ENCODE assay signal across 12 cellular contexts in the genomic region with DNA sequence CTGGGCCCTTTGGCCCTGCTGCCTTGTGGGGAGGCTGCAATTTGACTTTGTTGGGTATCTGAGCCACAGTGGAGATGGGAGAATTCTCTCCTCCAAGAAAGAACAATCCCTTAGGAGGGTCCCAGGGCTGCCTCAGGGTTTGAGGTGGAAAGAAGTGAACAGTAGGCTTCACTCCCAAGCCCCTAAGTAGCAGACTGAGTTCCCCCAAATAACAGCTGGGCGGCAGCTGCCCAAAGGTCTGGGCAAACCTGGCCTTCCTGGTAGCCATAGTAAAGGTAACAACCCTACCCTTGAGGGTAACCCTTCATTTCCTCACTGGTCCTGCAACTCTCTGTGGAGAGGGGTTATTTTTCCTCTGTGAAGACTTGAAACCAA. TPM values are rescaled to one million over a fixed set of nuclear protein-coding genes. Genes with fewer than 3 reads are reported as not detected.
DNase-seq lines count a peak whose midpoint lies in the region; ATAC-seq and TF ChIP-seq lines count a peak whose summit lies in the region.
"Had no signal": no experiment of that assay in that cellular context is flagged by ENCODE, and none has a peak within 500 bp of the region (broad histone marks: within the 10 kb centered on the region; RNA-seq: fewer than 3 reads in every experiment).

No MANE protein-coding gene starts in this region.

- H3K27ac ChIP-seq in RWPE2 (ENCODE audit: poor library complexity, severe bottlenecking) = no peak overlapping the region
- no peak overlapping the region for H3K27ac ChIP-seq in hepatocyte
- H3K27ac ChIP-seq in psoas muscle = peak overlapping the region; percentile 81
- no peak overlapping the region for H3K27ac ChIP-seq in CD8-positive, alpha-beta memory T cell (ENCODE audit: low read depth, low read length)
- H3K27ac ChIP-seq: spleen had no signal

- CTCF ChIA-PET in CD8-positive, alpha-beta memory T cell (lab: Charles Lee) = no interaction called here

- no peak for TF ChIP-seq CTCF in GM12864 (IDR thresholded peaks at IDR 0.05; ENCODE audit: low read depth, low read length, missing control alignments)
- TF ChIP-seq CTCF in RWPE2 (IDR thresholded peaks at IDR 0.05; ENCODE audit: poor library complexity, severe bottlenecking) = no peak
- TF ChIP-seq CTCF in hepatocyte (IDR thresholded peaks at IDR 0.05; ENCODE audit: poor library complexity) = no peak
- TF ChIP-seq CTCF in psoas muscle (IDR thresholded peaks at IDR 0.05) = no peak

- H3K4me1 ChIP-seq in RWPE2 (ENCODE audit: insufficient read depth, poor library complexity, severe bottlenecking) (no peaks in the 10 kb centered on the region), hepatocyte (ENCODE audit: insufficient read depth) (peaks cover 15% of the 10 kb centered on the region), psoas muscle (peaks cover 26% of the 10 kb centered on the region)
- no peaks in the 10 kb centered on the region for H3K4me1 ChIP-seq in CD8-positive, alpha-beta memory T cell (ENCODE audit: insufficient read depth, low read length)

- peaks cover 12% of the 10 kb centered on the region for H3K27me3 ChIP-seq in RWPE2 (ENCODE audit: insufficient read depth, poor library complexity, severe bottlenecking)
- no peaks in the 10 kb centered on the region for H3K27me3 ChIP-seq in hepatocyte
- no peaks in the 10 kb centered on the region for H3K27me3 ChIP-seq in psoas muscle (ENCODE audit: insufficient read depth in 3 of 3, low read length in 2 of 3)
- no peaks in the 10 kb centered on the region for H3K27me3 ChIP-seq in CD8-positive, alpha-beta memory T cell (ENCODE audit: insufficient read depth, low read length, poor library complexity, severe bottlenecking)
- H3K27me3 ChIP-seq: spleen had no signal

- intact Hi-C loops in psoas muscle (cut with DNase I) = loop anchor here (2.0 to 5.0 kb wide), 3 partner anchors 23 to 108 kb away; no protein-coding TSS in a partner anchor

- POLR2A ChIA-PET in CD8-positive, alpha-beta memory T cell (lab: Charles Lee) = no interaction called here

- 100% methylated on average over 1 of the region's 1 CpG for WGBS in hepatocyte (ENCODE audit: low lambda C conversion rate, missing lambda C conversion rate)
- 95 to 100% (median 100%) methylated on average over 1 of the region's 1 CpG for WGBS in psoas muscle, 3 donors

- H3K36me3 ChIP-seq in RWPE2 (ENCODE audit: low read depth) = no peaks in the 10 kb centered on the region
- H3K36me3 ChIP-seq in hepatocyte (replicated peaks; ENCODE audit: insufficient read depth, low read depth) = no peaks in the 10 kb centered on the region
- H3K36me3 ChIP-seq in psoas muscle (ENCODE audit: insufficient read depth in 1 of 2, low read depth in 1 of 2) = no peaks in the 10 kb centered on the region
- no peaks in the 10 kb centered on the region for H3K36me3 ChIP-seq in CD8-positive, alpha-beta memory T cell (ENCODE audit: insufficient read depth, low read length)
- H3K36me3 ChIP-seq: spleen had no signal

- H3K36me3 Mint-ChIP-seq in CD8-positive, alpha-beta memory T cell = peaks cover 0 to 4% (median 0%) of the 10 kb centered on the region in 3 donors
- H3K36me3 Mint-ChIP-seq: activated naive CD4-positive, alpha-beta T cell treated with anti-CD3 and anti-CD28 coated beads, Interleukin-2, amount 50 U/mL, for 72 hours; CD4-positive, alpha-beta memory T cell had no signal

- H3K4me3 Mint-ChIP-seq in CD8-positive, alpha-beta memory T cell = no peak overlapping the region
- H3K4me3 Mint-ChIP-seq: CD4-positive, alpha-beta memory T cell had no signal

- H2AFZ ChIP-seq in hepatocyte = no peak overlapping the region

- no peak for DNase-seq in GM12864 (ENCODE audit: low read depth)
- DNase-seq in RWPE2 (ENCODE audit: low spot score) = no peak
- no peak for DNase-seq in hepatocyte (ENCODE audit: low spot score)
- DNase-seq in psoas muscle = no peak
- DNase-seq in CD8-positive, alpha-beta memory T cell = no peak
- no peak for DNase-seq in activated T-cell treated with anti-CD3 and anti-CD28 coated beads, Interleukin-2, amount 50 U/mL, for 1 hour
- DNase-seq in stimulated activated naive CD4-positive, alpha-beta T cell (lab: John Stamatoyannopoulos, UW) = no peak
- no peak for DNase-seq in NK-92 treated with Interleukin-12 subunit alpha and Interleukin-12 subunit beta, amount 100 ng/mL, for 24 hours (lab: John Stamatoyannopoulos, UW)
- DNase-seq: CD4-positive, alpha-beta memory T cell; dermis blood vessel endothelial cell; spleen had no signal

- H3K9me3 Mint-ChIP-seq in CD8-positive, alpha-beta memory T cell = peaks cover 0 to 8% (median 3%) of the 10 kb centered on the region in 5 donors

- H3K4me1 Mint-ChIP-seq in CD8-positive, alpha-beta memory T cell = peaks cover 0 to 2% (median 0%) of the 10 kb centered on the region in 3 donors

- H3K27ac Mint-ChIP-seq in CD8-positive, alpha-beta memory T cell = no peak overlapping the region
- H3K27ac Mint-ChIP-seq: activated naive CD4-positive, alpha-beta T cell treated with anti-CD3 and anti-CD28 coated beads, Interleukin-2, amount 50 U/mL, for 72 hours had no signal

- H3K9me3 ChIP-seq in RWPE2 (ENCODE audit: severe bottlenecking) = no peaks in the 10 kb centered on the region
- H3K9me3 ChIP-seq in hepatocyte (ENCODE audit: low read depth) = no peaks in the 10 kb centered on the region
- H3K9me3 ChIP-seq in psoas muscle = no peaks in the 10 kb centered on the region
- H3K9me3 ChIP-seq in CD8-positive, alpha-beta memory T cell (ENCODE audit: low read length) = no peaks in the 10 kb centered on the region

- peaks cover 25% of the 10 kb centered on the region for H3K79me2 ChIP-seq in hepatocyte

- H4K20me1 ChIP-seq in hepatocyte (ENCODE audit: insufficient read depth, poor library complexity, severe bottlenecking) = no peaks in the 10 kb centered on the region

- H3K4me3 ChIP-seq in GM12864 (ENCODE audit: low read depth, low read length) = peak overlapping the region; percentile 59
- H3K4me3 ChIP-seq in RWPE2 (ENCODE audit: severe bottlenecking) = peak overlapping the region; percentile 33
- no peak overlapping the region for H3K4me3 ChIP-seq in hepatocyte
- no peak overlapping the region for H3K4me3 ChIP-seq in psoas muscle
- no peak overlapping the region for H3K4me3 ChIP-seq in CD8-positive, alpha-beta memory T cell (ENCODE audit: low read length)
- H3K4me3 ChIP-seq: spleen had no signal

- H3K4me2 ChIP-seq in hepatocyte = peak overlapping the region; percentile 94

- peaks cover 0 to 2% of the 10 kb centered on the region in 2 donors for H3K27me3 Mint-ChIP-seq in CD8-positive, alpha-beta memory T cell
- H3K27me3 Mint-ChIP-seq: CD4-positive, alpha-beta memory T cell had no signal

- ATAC-seq in RWPE2 (ENCODE audit: low read depth) = no peak
- no peak for ATAC-seq in psoas muscle
- ATAC-seq: activated naive CD4-positive, alpha-beta T cell treated with anti-CD3 and anti-CD28 coated beads, Interleukin-2, amount 50 U/mL, for 72 hours had no signal

- no peaks in the 10 kb centered on the region for H3K9me2 ChIP-seq in hepatocyte (replicated peaks; ENCODE audit: insufficient read depth)

RNA-seq across cellular contexts. Expression of gene RGS3, which starts 0.7 kb away (rescaled TPM):
- total RNA-seq in hepatocyte (47.0 and 48.0 TPM in 2 replicates), psoas muscle (10 to 100 TPM; 10.6 to 38.1 (median 18.3) TPM)
- polyA plus RNA-seq in hepatocyte (62.7 and 78.2 TPM in 2 replicates), psoas muscle (10 to 100 TPM in 2 of 3 donors, 1 to 10 TPM in 1; 7.1 to 18.4 (median 12.8) TPM)
- total RNA-seq in CD8-positive, alpha-beta memory T cell = 10 to 100 TPM; 89.2 to 91.2 TPM
- polyA plus RNA-seq in CD8-positive, alpha-beta memory T cell = 59.8 TPM

RNA-seq across cellular contexts. Expression of gene C9orf43, which starts 53.7 kb away (rescaled TPM):
- 0.36 and 0.53 TPM in 2 replicates for total RNA-seq in hepatocyte
- 0.07 and 0.69 TPM in 2 replicates for polyA plus RNA-seq in hepatocyte
- total RNA-seq in psoas muscle = under 1 TPM in 1 of 4 donors, not detected in 3; 0.73 TPM
- polyA plus RNA-seq in psoas muscle = under 1 TPM in 2 of 3 donors, not detected in 1; 0.07 to 0.79 TPM
- total RNA-seq in CD8-positive, alpha-beta memory T cell = under 1 TPM; 0.84 to 0.90 TPM
- polyA plus RNA-seq in CD8-positive, alpha-beta memory T cell = 0.83 TPM
- total RNA-seq: dermis blood vessel endothelial cell had no signal

RNA-seq across cellular contexts. Expression of gene POLE3, which starts 53.8 kb away (rescaled TPM):
- 32.5 and 35.3 TPM in 2 replicates for total RNA-seq in hepatocyte
- polyA plus RNA-seq in hepatocyte = 35.1 and 36.8 TPM in 2 replicates
- total RNA-seq in psoas muscle = 10 to 100 TPM; 29.8 to 50.4 (median 38.5) TPM
- 100 to 1,000 TPM in 1 of 3 donors, 10 to 100 TPM in 2; 45.4 to 173 (median 98.5) TPM for polyA plus RNA-seq in psoas muscle
- 10 to 100 TPM; 88.2 to 88.5 TPM for total RNA-seq in CD8-positive, alpha-beta memory T cell
- 115 TPM for polyA plus RNA-seq in CD8-positive, alpha-beta memory T cell

Comparison
In these comparisons a context has a peak if more than half of its experiments do, and no peak if none do; other contexts are left out.
1. H3K4me3 ChIP-seq: peak in GM12864 (single experiment) and RWPE2 (single experiment); none in hepatocyte (single experiment), psoas muscle (single experiment) and CD8-positive, alpha-beta memory T cell (single experiment).